In the genomic region with DNA sequence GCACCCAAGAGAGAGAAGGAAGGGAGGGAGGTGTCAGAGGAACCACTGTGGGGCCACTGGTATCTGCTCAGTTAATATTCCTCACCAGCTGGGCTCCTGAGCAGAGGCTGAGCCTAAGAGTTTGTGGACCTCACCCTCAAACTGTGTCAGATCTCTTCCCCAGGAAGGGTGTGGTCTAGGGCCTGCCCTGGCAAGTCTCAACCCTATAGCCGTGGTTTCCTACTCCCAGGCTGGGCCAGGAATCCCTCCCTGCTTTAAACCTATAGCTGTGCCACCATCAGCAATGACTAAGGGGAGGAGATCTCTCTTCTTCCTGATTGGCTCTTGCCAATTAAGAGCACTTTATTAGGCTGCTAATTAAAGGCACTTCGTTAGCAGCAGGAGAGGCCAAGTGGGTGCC, we compare ENCODE assay signal across 14 cellular contexts. TPM values are rescaled to one million over a fixed set of nuclear protein-coding genes. Genes with fewer than 3 reads are reported as not detected.
DNase-seq lines count a peak whose midpoint lies in the region; ATAC-seq, FAIRE-seq and TF ChIP-seq lines count a peak whose summit lies in the region.
"Had no signal": no experiment of that assay in that cellular context is flagged by ENCODE, and none has a peak within 500 bp of the region (broad histone marks: within the 10 kb centered on the region; RNA-seq: fewer than 3 reads in every experiment).

No MANE protein-coding gene starts in this region.

- no peak overlapping the region for H3K27ac ChIP-seq in HepG2 (ENCODE audit: extremely low read length, insufficient read depth, low read length)
- no peak overlapping the region for H3K27ac ChIP-seq in right lobe of liver
- no peak overlapping the region for H3K27ac ChIP-seq in psoas muscle
- H3K27ac ChIP-seq: C4-2B, left ventricle myocardium inferior had no signal

- TF ChIP-seq POLR2A in HepG2 (IDR thresholded peaks at IDR 0.05; ENCODE audit: insufficient read depth in 1 of 2, low read depth in 2 of 2, low read length in 2 of 2) (no peak), right lobe of liver (IDR thresholded peaks at IDR 0.05) (no peak)

- TF ChIP-seq RAD21 in HepG2 (CRISPR knock-in tag; IDR thresholded peaks at IDR 0.05), result no peak

- H3K79me2 ChIP-seq in HepG2 (ENCODE audit: insufficient read depth, low read length), result no peaks in the 10 kb centered on the region

- H2AFZ ChIP-seq in HepG2 (ENCODE audit: low read length), result no peak overlapping the region

- peaks cover 10% of the 10 kb centered on the region for H3K36me3 Mint-ChIP-seq in central memory CD8-positive, alpha-beta T cell (ENCODE audit: insufficient read depth)
- H3K36me3 Mint-ChIP-seq: IgD-negative memory B cell had no signal

- no peaks in the 10 kb centered on the region for H3K9me3 Mint-ChIP-seq in central memory CD8-positive, alpha-beta T cell
- H3K9me3 Mint-ChIP-seq: IgD-negative memory B cell had no signal

- peaks cover 0 to 1% of the 10 kb centered on the region in 2 experiments; a peak in 1 of 5 replicates for H3K36me3 ChIP-seq in HepG2 (replicated peaks in 1 of 2; ENCODE audit: control insufficient read depth in 1 of 2, insufficient read depth in 2 of 2, low read length in 2 of 2)
- H3K36me3 ChIP-seq in right lobe of liver, result peaks cover 0 to 5% (median 0%) of the 10 kb centered on the region in 4 donors
- peaks cover 0 to 24% of the 10 kb centered on the region in 2 donors for H3K36me3 ChIP-seq in psoas muscle (ENCODE audit: insufficient read depth in 1 of 2, low read depth in 1 of 2)

- H3K9me3 ChIP-seq in HepG2 (ENCODE audit: low read length) (no peaks in the 10 kb centered on the region), right lobe of liver (no peaks in the 10 kb centered on the region), psoas muscle (no peaks in the 10 kb centered on the region)
- H3K9me3 ChIP-seq: left ventricle myocardium inferior had no signal

- H3K4me1 Mint-ChIP-seq in central memory CD8-positive, alpha-beta T cell, result peaks cover 26% of the 10 kb centered on the region

- TF ChIP-seq CTCF in HepG2 (CRISPR knock-in tag; IDR thresholded peaks at IDR 0.05), result no peak
- no peak for TF ChIP-seq CTCF in right lobe of liver (IDR thresholded peaks at IDR 0.05)
- no peak for TF ChIP-seq CTCF in psoas muscle (IDR thresholded peaks at IDR 0.05)

- in situ Hi-C loops in HepG2 (cut with HindIII; ENCODE audit: extremely low pct_ligation_motif_present, low pct_unique_long_range_greater_than_20kb), result no loop called here

- FAIRE-seq in HepG2 (lab: Jason Lieb, UNC), result no peak

- H3K9ac ChIP-seq in HepG2 (ENCODE audit: insufficient read depth, low read depth, low read length), result no peak overlapping the region

- ATAC-seq in HepG2, result no peak
- no peak for ATAC-seq in right lobe of liver
- peak; percentile 43 for ATAC-seq in central memory CD8-positive, alpha-beta T cell (replicated peaks; ENCODE audit: extremely low read depth, poor library complexity, severe bottlenecking)
- no peak for ATAC-seq in psoas muscle
- ATAC-seq in GM21528 (IDR thresholded peaks at IDR 0.05; ENCODE audit: low FRiP score, unreplicated experiment), result no peak
- no peak for ATAC-seq in HG02840 (IDR thresholded peaks at IDR 0.05; ENCODE audit: low FRiP score, unreplicated experiment)

- TF ChIP-seq EP300 in HepG2 (IDR thresholded peaks at IDR 0.05; ENCODE audit: low read depth in 2 of 2, low read length in 2 of 2) (no peak), HepG2 (CRISPR knock-in tag; IDR thresholded peaks at IDR 0.05; ENCODE audit: borderline replicate concordance) (no peak)

- POLR2A ChIA-PET in HepG2 (lab: Yijun Ruan, JAX), result no interaction called here

- no peak overlapping the region for H3K4me3 Mint-ChIP-seq in central memory CD8-positive, alpha-beta T cell

- DNase-seq in HepG2 (ENCODE audit: low spot score), result no peak
- no peak for DNase-seq in right lobe of liver
- DNase-seq in NOMO-1 treated with DMSO at 0.1 percent for 48 hours (lab: John Stamatoyannopoulos, UW; ENCODE audit: unreplicated experiment), result peak; percentile 66
- DNase-seq in central memory CD8-positive, alpha-beta T cell (ENCODE audit: low spot score in 2 of 2), result no peak
- no peak for DNase-seq in psoas muscle
- DNase-seq in NCI-H2081 (lab: John Stamatoyannopoulos, UW), result no peak
- DNase-seq: activated CD4-positive, alpha-beta T cell treated with anti-CD3 and anti-CD28 coated beads, Interleukin-2, amount 50 U/mL, for 4 hours; left ventricle myocardium inferior; NCI-H2227 treated with DMSO at 0.1 percent for 48 hours; SHP77 had no signal

- peaks cover 13% of the 10 kb centered on the region for H3K4me1 ChIP-seq in HepG2 (ENCODE audit: insufficient read depth, low read length)
- H3K4me1 ChIP-seq in right lobe of liver, result no peaks in the 10 kb centered on the region
- H3K4me1 ChIP-seq in psoas muscle, result no peaks in the 10 kb centered on the region
- H3K4me1 ChIP-seq: left ventricle myocardium inferior had no signal

- H3K4me2 ChIP-seq in HepG2 (ENCODE audit: low read depth, low read length), result no peak overlapping the region

- CTCF ChIA-PET in HepG2 (lab: Yijun Ruan, JAX; ENCODE audit: low intra/inter-chr PET ratio, low total read pairs), result no interaction called here

- peak overlapping the region; percentile 38 for H3K27ac Mint-ChIP-seq in central memory CD8-positive, alpha-beta T cell (ENCODE audit: low read depth)
- H3K27ac Mint-ChIP-seq: IgD-negative memory B cell had no signal

- no peak overlapping the region for H3K4me3 ChIP-seq in HepG2 (replicated peaks in 1 of 3; ENCODE audit: insufficient read depth in 1 of 3, low read depth in 2 of 3, low read length in 3 of 3)
- H3K4me3 ChIP-seq in right lobe of liver, result no peak overlapping the region
- no peak overlapping the region for H3K4me3 ChIP-seq in psoas muscle
- H3K4me3 ChIP-seq: left ventricle myocardium inferior had no signal

- BruUV-seq in HepG2 (replicated peaks; lab: Mats Ljungman, UMichigan), result no TSS peak

- H3K27me3 Mint-ChIP-seq in central memory CD8-positive, alpha-beta T cell, result peaks cover 8% of the 10 kb centered on the region

- H4K20me1 ChIP-seq in HepG2 (ENCODE audit: insufficient read depth, low read length), result no peaks in the 10 kb centered on the region

- intact Hi-C loops in HepG2 (cut with micrococcal nuclease; ENCODE audit: unreplicated experiment), result no loop called here
- intact Hi-C loops in right lobe of liver (cut with DNase I), result no loop called here
- intact Hi-C loops in psoas muscle (cut with DNase I), result no loop called here

- H3K27me3 ChIP-seq in HepG2 (ENCODE audit: control insufficient read depth in 1 of 2, insufficient read depth in 2 of 2, low read length in 2 of 2) (peaks cover 0 to 3% of the 10 kb centered on the region in 2 experiments; a peak in 1 of 5 replicates), right lobe of liver (no peaks in the 10 kb centered on the region), psoas muscle (ENCODE audit: insufficient read depth in 3 of 3, low read length in 2 of 3) (peaks cover 0 to 2% (median 0%) of the 10 kb centered on the region in 3 donors)

- WGBS in HepG2 (ENCODE audit: low lambda C conversion rate), result 75% methylated on average over 1 of the region's 2 CpGs
- 76% methylated on average over 2 of the region's 2 CpGs for WGBS in right lobe of liver (ENCODE audit: insufficient coverage, low coverage, low lambda C conversion rate, missing lambda C conversion rate)
- WGBS in psoas muscle, 3 donors, result 53 to 54% (median 53%) methylated on average over 2 of the region's 2 CpGs

RNA-seq across cellular contexts. Expression of a gene that starts 29.9 kb away (rescaled TPM):
- total RNA-seq in HepG2 (2016; rRNA removed; fragmentation: Illumina TruSeq; extraction: Trizol), result 8.1 and 13.8 TPM in 2 replicates
- 6.3 and 7.5 TPM in 2 replicates for total RNA-seq in HepG2 (2016; cell fraction: cytosol; rRNA removed; fragmentation: Illumina TruSeq; extraction: Trizol; ENCODE audit: low read depth)
- total RNA-seq in HepG2 (2016; cell fraction: insoluble cytoplasmic fraction; rRNA removed; fragmentation: Illumina TruSeq; extraction: Trizol), result 8.8 and 13.2 TPM in 2 replicates
- total RNA-seq in HepG2 (2016; cell fraction: membrane; rRNA removed; fragmentation: Illumina TruSeq; extraction: Trizol), result 10.8 and 13.5 TPM in 2 replicates
- 13.0 and 17.9 TPM in 2 replicates for total RNA-seq in HepG2 (2016; cell fraction: nucleus; rRNA removed; fragmentation: Illumina TruSeq; extraction: Trizol)
- polyA plus RNA-seq in HepG2 (2011; rRNA removed), result 19.1 and 25.0 TPM in 2 replicates
- polyA plus RNA-seq in HepG2 (2011; cell fraction: cytosol; rRNA removed), result 13.4 and 19.7 TPM in 2 replicates
- polyA plus RNA-seq in HepG2 (2011; cell fraction: nucleus; rRNA removed), result 60.4 and 68.5 TPM in 2 replicates
- 15.2 and 18.1 TPM in 2 replicates for polyA plus RNA-seq in HepG2 (2012)
- polyA plus RNA-seq in HepG2 (2016; cell fraction: cytosol; fragmentation: Illumina TruSeq; extraction: Trizol; ENCODE audit: low read depth), result 4.0 and 5.6 TPM in 2 replicates
- 9.5 and 10.7 TPM in 2 replicates for polyA plus RNA-seq in HepG2 (2016; cell fraction: insoluble cytoplasmic fraction; fragmentation: Illumina TruSeq; extraction: Trizol; ENCODE audit: low read depth)
- 9.1 and 10.4 TPM in 2 replicates for polyA plus RNA-seq in HepG2 (2016; cell fraction: membrane; fragmentation: Illumina TruSeq; extraction: Trizol; ENCODE audit: low read depth)
- 29.0 and 32.0 TPM in 2 replicates for polyA plus RNA-seq in HepG2 (2016; cell fraction: nucleus; fragmentation: Illumina TruSeq; extraction: Trizol; ENCODE audit: insufficient read depth, low read depth)
- 66.0 and 72.8 TPM in 2 replicates for polyA minus RNA-seq in HepG2 (2011; rRNA and poly(A)+ RNA removed; ENCODE audit: low replicate concordance)
- polyA minus RNA-seq in HepG2 (2011; cell fraction: cytosol; rRNA and poly(A)+ RNA removed), result 13.5 and 15.3 TPM in 2 replicates
- 32.6 and 36.1 TPM in 2 replicates for polyA minus RNA-seq in HepG2 (2011; cell fraction: nucleus; rRNA and poly(A)+ RNA removed)
- 10 to 100 TPM in 4 of 6 experiments, 1 to 10 TPM in 2; 8.4 to 15.5 (median 13.2) TPM for total RNA-seq in right lobe of liver
- total RNA-seq in psoas muscle, result 10 to 100 TPM; 21.2 to 29.3 (median 23.8) TPM
- 10 to 100 TPM; 19.0 to 24.1 (median 21.6) TPM for polyA plus RNA-seq in psoas muscle

RNA-seq across cellular contexts. Expression of a gene that starts 29.9 kb away (rescaled TPM):
- total RNA-seq in HepG2 (2016; rRNA removed; fragmentation: Illumina TruSeq; extraction: Trizol), result 25.2 and 32.8 TPM in 2 replicates
- 8.6 and 8.8 TPM in 2 replicates for total RNA-seq in HepG2 (2016; cell fraction: cytosol; rRNA removed; fragmentation: Illumina TruSeq; extraction: Trizol; ENCODE audit: low read depth)
- 23.9 and 34.8 TPM in 2 replicates for total RNA-seq in HepG2 (2016; cell fraction: insoluble cytoplasmic fraction; rRNA removed; fragmentation: Illumina TruSeq; extraction: Trizol)
- 11.3 and 11.5 TPM in 2 replicates for total RNA-seq in HepG2 (2016; cell fraction: membrane; rRNA removed; fragmentation: Illumina TruSeq; extraction: Trizol)
- total RNA-seq in HepG2 (2016; cell fraction: nucleus; rRNA removed; fragmentation: Illumina TruSeq; extraction: Trizol), result 11.3 and 13.2 TPM in 2 replicates
- 22.7 and 27.0 TPM in 2 replicates for polyA plus RNA-seq in HepG2 (2011; rRNA removed)
- 30.3 and 33.4 TPM in 2 replicates for polyA plus RNA-seq in HepG2 (2011; cell fraction: cytosol; rRNA removed)
- 17.2 and 17.5 TPM in 2 replicates for polyA plus RNA-seq in HepG2 (2011; cell fraction: nucleus; rRNA removed)
- polyA plus RNA-seq in HepG2 (2012), result 8.8 and 16.2 TPM in 2 replicates
- 7.7 and 9.1 TPM in 2 replicates for polyA plus RNA-seq in HepG2 (2016; cell fraction: cytosol; fragmentation: Illumina TruSeq; extraction: Trizol; ENCODE audit: low read depth)
- polyA plus RNA-seq in HepG2 (2016; cell fraction: insoluble cytoplasmic fraction; fragmentation: Illumina TruSeq; extraction: Trizol; ENCODE audit: low read depth), result 30.4 and 30.5 TPM in 2 replicates
- 8.6 and 8.8 TPM in 2 replicates for polyA plus RNA-seq in HepG2 (2016; cell fraction: membrane; fragmentation: Illumina TruSeq; extraction: Trizol; ENCODE audit: low read depth)
- 12.5 and 17.0 TPM in 2 replicates for polyA plus RNA-seq in HepG2 (2016; cell fraction: nucleus; fragmentation: Illumina TruSeq; extraction: Trizol; ENCODE audit: insufficient read depth, low read depth)
- 10.5 and 19.2 TPM in 2 replicates for polyA minus RNA-seq in HepG2 (2011; rRNA and poly(A)+ RNA removed; ENCODE audit: low replicate concordance)
- 4.8 and 4.9 TPM in 2 replicates for polyA minus RNA-seq in HepG2 (2011; cell fraction: cytosol; rRNA and poly(A)+ RNA removed)
- 14.7 and 16.1 TPM in 2 replicates for polyA minus RNA-seq in HepG2 (2011; cell fraction: nucleus; rRNA and poly(A)+ RNA removed)
- 1 to 10 TPM; 2.2 to 4.3 (median 3.5) TPM for total RNA-seq in right lobe of liver
- 10 to 100 TPM in 2 of 4 donors, 1 to 10 TPM in 2; 6.6 to 12.2 (median 9.9) TPM for total RNA-seq in psoas muscle
- polyA plus RNA-seq in psoas muscle, result 10 to 100 TPM; 13.1 to 27.4 (median 15.1) TPM
